Comparison of ENCODE assay signal across 8 cellular contexts in genomic region chr7:42014625-42015412, GRCh38.
A peak's percentile ranks its signal among the peaks of the same experiment; 100 is the strongest.
DNase-seq lines count a peak whose midpoint lies in the region; ATAC-seq and TF ChIP-seq lines count a peak whose summit lies in the region.

No MANE protein-coding gene starts in this region.

- H3K4me3 Mint-ChIP-seq in activated CD4-positive, alpha-beta T cell treated with anti-CD3 and anti-CD28 coated beads for 36 hours: no peak overlapping the region

- peaks cover 10% of the 10 kb centered on the region for H3K9me3 Mint-ChIP-seq in activated CD4-positive, alpha-beta T cell treated with anti-CD3 and anti-CD28 coated beads for 36 hours (ENCODE audit: low read depth)

- no peaks in the 10 kb centered on the region for H3K4me1 ChIP-seq in adrenal gland (replicated peaks in 1 of 2)

- H3K4me1 Mint-ChIP-seq in activated CD4-positive, alpha-beta T cell treated with anti-CD3 and anti-CD28 coated beads for 36 hours: no peaks in the 10 kb centered on the region

- H3K27me3 ChIP-seq in adrenal gland: no peaks in the 10 kb centered on the region

- no peak overlapping the region for H3K4me3 ChIP-seq in adrenal gland

- CTCF ChIA-PET in activated CD4-positive, alpha-beta T cell treated with anti-CD3 and anti-CD28 coated beads for 36 hours (lab: Charles Lee): interaction anchor here (0.5 to 1.3 kb wide), 9 partner anchors 8 to 862 kb away, joined by 3 to 5 read pairs (median 4); no protein-coding TSS in a partner anchor

- 68 to 72% (median 69%) methylated on average over 7 of the region's 7 CpGs for WGBS in adrenal gland, 4 donors

- no peak overlapping the region for H3K27ac ChIP-seq in adrenal gland

- H3K27me3 Mint-ChIP-seq in activated CD4-positive, alpha-beta T cell treated with anti-CD3 and anti-CD28 coated beads for 36 hours: peaks cover 27% of the 10 kb centered on the region

- ATAC-seq in activated CD4-positive, alpha-beta T cell treated with anti-CD3 and anti-CD28 coated beads for 36 hours: no peak

- H3K27ac Mint-ChIP-seq in activated CD4-positive, alpha-beta T cell treated with anti-CD3 and anti-CD28 coated beads for 36 hours: no peak overlapping the region

- peak; percentile 71 for DNase-seq in activated CD4-positive, alpha-beta T cell treated with anti-CD3 and anti-CD28 coated beads for 36 hours
- no peak for DNase-seq in activated CD4-positive, alpha-beta T cell treated with anti-CD3 and anti-CD28 coated beads for 4 hours
- DNase-seq in MV-4-11 (lab: John Stamatoyannopoulos, UW) (peak; percentile 52), adrenal gland (peak in 2 of 7 donors; percentile 42 to 61), kidney glomerular epithelial cell (lab: John Stamatoyannopoulos, UW) (peak; percentile 2), stromal cell of bone marrow (ENCODE audit: low read depth) (peak; percentile 79), GM19238 (ENCODE audit: insufficient read length, low spot score) (no peak), pons (ENCODE audit: low spot score) (no peak)

- intact Hi-C loops in activated CD4-positive, alpha-beta T cell treated with anti-CD3 and anti-CD28 coated beads for 36 hours (cut with DNase I, micrococcal nuclease): loop anchor here in 1 of 2 experiments (5.0 to 10.0 kb wide), 3 partner anchors 680 to 862 kb away; no protein-coding TSS in a partner anchor
- intact Hi-C loops in adrenal gland (cut with DNase I): no loop called here

- TF ChIP-seq CTCF in adrenal gland (IDR thresholded peaks at IDR 0.05): peak; percentile 30 to 60 (median 60)

- no peak for TF ChIP-seq POLR2A in adrenal gland (IDR thresholded peaks at IDR 0.05)

- no peaks in the 10 kb centered on the region for H3K36me3 Mint-ChIP-seq in activated CD4-positive, alpha-beta T cell treated with anti-CD3 and anti-CD28 coated beads for 36 hours (ENCODE audit: low read depth)

- H3K36me3 ChIP-seq in adrenal gland (replicated peaks in 1 of 2): no peaks in the 10 kb centered on the region

- POLR2A ChIA-PET in activated CD4-positive, alpha-beta T cell treated with anti-CD3 and anti-CD28 coated beads for 36 hours (lab: Charles Lee): no interaction called here

- H3K9me3 ChIP-seq in adrenal gland (replicated peaks in 1 of 3): peaks cover 0 to 7% (median 0%) of the 10 kb centered on the region in 3 donors

Comparison
In these comparisons a context has a peak if more than half of its experiments do, and no peak if none do; other contexts are left out.
1. DNase-seq: peak in activated CD4-positive, alpha-beta T cell treated with anti-CD3 and anti-CD28 coated beads for 36 hours (single experiment), MV-4-11 (single experiment), kidney glomerular epithelial cell (single experiment) and stromal cell of bone marrow (single experiment); none in activated CD4-positive, alpha-beta T cell treated with anti-CD3 and anti-CD28 coated beads for 4 hours (0 of 2), GM19238 (single experiment) and pons (single experiment).